1 cellular context compared by ENCODE assay signal in genomic region chrX:134484039-134484438, GRCh38.
A peak's percentile ranks its signal among the peaks of the same experiment; 100 is the strongest.
TF ChIP-seq lines count a peak whose summit lies in the region.

No MANE protein-coding gene starts in this region.

TF ChIP-seq in K562, 482 proteins besides CTCF, POLR2A, EP300 and RAD21 (continued from another document):
- peak; percentile 29; the same call in 1 of the 2 replicates for TF ChIP-seq DEAF1 (CRISPR knock-in tag; IDR thresholded peaks at IDR 0.05)
- no peak for TF ChIP-seq KAT2B (IDR thresholded peaks at IDR 0.05; ENCODE audit: low read depth, low read length)
- no peak for TF ChIP-seq YBX1 (IDR thresholded peaks at IDR 0.05)
